In the genomic region with DNA sequence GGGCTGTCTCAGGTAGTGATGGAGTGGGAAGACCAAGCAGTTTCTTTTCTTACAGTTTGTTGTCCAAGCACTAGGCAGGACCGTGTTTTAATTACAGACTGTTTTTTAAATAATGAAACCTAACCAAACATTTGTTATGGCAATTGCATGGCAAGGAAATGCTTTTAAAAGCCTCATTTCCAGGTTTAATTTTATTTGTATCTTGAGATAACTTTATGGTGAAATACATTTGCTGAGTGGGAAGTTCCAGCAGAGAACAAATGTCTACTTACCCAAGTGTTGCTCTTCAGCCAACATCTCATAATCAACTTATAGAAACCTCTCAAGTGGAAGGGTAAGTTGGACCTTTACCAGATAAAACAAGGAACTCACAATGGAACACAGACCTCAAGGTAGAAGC, we compare ENCODE assay signal across 26 cellular contexts. TPM values are rescaled to one million over a fixed set of nuclear protein-coding genes. Genes with fewer than 3 reads are reported as not detected.
"Had no signal": no experiment of that assay in that cellular context is flagged by ENCODE, and none has a peak within 500 bp of the region (broad histone marks: within the 10 kb centered on the region; RNA-seq: fewer than 3 reads in every experiment).

No MANE protein-coding gene starts in this region.

- H3K36me3 Mint-ChIP-seq: activated naive CD4-positive, alpha-beta T cell treated with anti-CD3 and anti-CD28 coated beads, Interleukin-2, amount 10 ng/mL, durations not matched to agents 7 days and 5 days; memory B cell; stimulated activated effector memory CD8-positive, alpha-beta T cell treated with anti-CD3 and anti-CD28 coated beads, Interleukin-12 subunit alpha, Interleukin-12 subunit beta, amount 100 ng/mL, for 72 hours had no signal

- H3K9ac ChIP-seq: parathyroid adenoma had no signal

- H3K36me3 ChIP-seq: breast epithelium, colonic mucosa, esophagus squamous epithelium, gastroesophageal sphincter, tibial artery had no signal

- H3K4me1 Mint-ChIP-seq: activated CD4-positive, alpha-beta memory T cell treated with anti-CD3 and anti-CD28 coated beads, Interleukin-2, amount 10 ng/mL, durations not matched to agents 7 days and 5 days; activated CD4-positive, alpha-beta T cell treated with anti-CD3 and anti-CD28 coated beads, Interleukin-2, amount 10 ng/mL, durations not matched to agents 24 days and 14 days; activated naive CD4-positive, alpha-beta T cell treated with anti-CD3 and anti-CD28 coated beads, Interleukin-2, amount 10 ng/mL, durations not matched to agents 7 days and 5 days; stimulated activated effector memory CD8-positive, alpha-beta T cell treated with anti-CD3 and anti-CD28 coated beads, Interleukin-12 subunit alpha, Interleukin-12 subunit beta, amount 100 ng/mL, for 72 hours; stimulated activated naive CD8-positive, alpha-beta T cell treated with anti-CD3 and anti-CD28 coated beads, Interleukin-15, amount 100 ng/mL, for 72 hours had no signal

- H3K4me3 Mint-ChIP-seq: activated CD4-positive, alpha-beta memory T cell treated with anti-CD3 and anti-CD28 coated beads, Interleukin-2, amount 10 ng/mL, durations not matched to agents 7 days and 5 days; activated CD4-positive, alpha-beta T cell treated with anti-CD3 and anti-CD28 coated beads, Interleukin-2, amount 10 ng/mL, durations not matched to agents 24 days and 14 days; activated naive CD4-positive, alpha-beta T cell treated with anti-CD3 and anti-CD28 coated beads, Interleukin-2, amount 10 ng/mL, durations not matched to agents 7 days and 5 days; effector memory CD8-positive, alpha-beta T cell; memory B cell; stimulated activated effector memory CD8-positive, alpha-beta T cell treated with anti-CD3 and anti-CD28 coated beads, Interleukin-12 subunit alpha, Interleukin-12 subunit beta, amount 100 ng/mL, for 72 hours; stimulated activated naive CD8-positive, alpha-beta T cell treated with anti-CD3 and anti-CD28 coated beads, Interleukin-15, amount 100 ng/mL, for 72 hours had no signal

- H3K27ac ChIP-seq: breast epithelium, colonic mucosa, dorsolateral prefrontal cortex, esophagus squamous epithelium, gastroesophageal sphincter, parathyroid adenoma had no signal

- ATAC-seq: activated CD4-positive, CD25-positive, alpha-beta regulatory T cell treated with anti-CD3 and anti-CD28 coated beads, Interleukin-2, amount 50 U/mL, for 24 hours; effector memory CD8-positive, alpha-beta T cell; gastroesophageal sphincter; mucosa of descending colon; sciatic nerve; stimulated activated effector memory CD8-positive, alpha-beta T cell treated with anti-CD3 and anti-CD28 coated beads, Interleukin-12 subunit alpha, Interleukin-12 subunit beta, amount 100 ng/mL, for 72 hours; stimulated activated naive CD8-positive, alpha-beta T cell treated with anti-CD3 and anti-CD28 coated beads, Interleukin-15, amount 100 ng/mL, for 72 hours had no signal

- DNase-seq: activated CD4-positive, alpha-beta memory T cell treated with anti-CD3 and anti-CD28 coated beads, Interleukin-2, amount 10 ng/mL, durations not matched to agents 7 days and 5 days; activated CD4-positive, alpha-beta T cell treated with anti-CD3 and anti-CD28 coated beads, Interleukin-2, amount 10 ng/mL, durations not matched to agents 24 days and 14 days; activated effector memory CD4-positive, alpha-beta T cell treated with anti-CD3 and anti-CD28 coated beads, Interleukin-2, amount 50 U/mL, for 16 hours; activated naive CD4-positive, alpha-beta T cell treated with anti-CD3 and anti-CD28 coated beads, Interleukin-2, amount 10 ng/mL, durations not matched to agents 7 days and 5 days; activated T-cell treated with anti-CD3 and anti-CD28 coated beads for 4 hours; anterior cingulate cortex; colonic mucosa; dorsolateral prefrontal cortex; effector memory CD8-positive, alpha-beta T cell; esophagus squamous epithelium; head of caudate nucleus; hypothalamus; mucosa of descending colon; nucleus accumbens; small intestine; stimulated activated CD4-positive, alpha-beta T cell treated with anti-CD3 and anti-CD28 coated beads, Interleukin-2, amount 100 ng/mL, for 24 hours; stimulated activated naive CD8-positive, alpha-beta T cell treated with anti-CD3 and anti-CD28 coated beads, Interleukin-15, amount 100 ng/mL, for 72 hours; tibial artery had no signal

- FAIRE-seq: small intestine had no signal

- H3K9me3 ChIP-seq: breast epithelium, colonic mucosa, esophagus squamous epithelium, gastroesophageal sphincter, mucosa of descending colon, tibial artery had no signal

- H3K27me3 Mint-ChIP-seq: memory B cell; stimulated activated naive CD8-positive, alpha-beta T cell treated with anti-CD3 and anti-CD28 coated beads, Interleukin-15, amount 100 ng/mL, for 72 hours had no signal

- H3K27ac Mint-ChIP-seq: activated CD4-positive, alpha-beta memory T cell treated with anti-CD3 and anti-CD28 coated beads, Interleukin-2, amount 10 ng/mL, durations not matched to agents 7 days and 5 days; activated CD4-positive, alpha-beta T cell treated with anti-CD3 and anti-CD28 coated beads, Interleukin-2, amount 10 ng/mL, durations not matched to agents 24 days and 14 days; activated naive CD4-positive, alpha-beta T cell treated with anti-CD3 and anti-CD28 coated beads, Interleukin-2, amount 10 ng/mL, durations not matched to agents 7 days and 5 days; effector memory CD8-positive, alpha-beta T cell; memory B cell; stimulated activated effector memory CD8-positive, alpha-beta T cell treated with anti-CD3 and anti-CD28 coated beads, Interleukin-12 subunit alpha, Interleukin-12 subunit beta, amount 100 ng/mL, for 72 hours; stimulated activated naive CD8-positive, alpha-beta T cell treated with anti-CD3 and anti-CD28 coated beads, Interleukin-15, amount 100 ng/mL, for 72 hours had no signal

- H3K9me3 Mint-ChIP-seq: activated CD4-positive, alpha-beta memory T cell treated with anti-CD3 and anti-CD28 coated beads, Interleukin-2, amount 10 ng/mL, durations not matched to agents 7 days and 5 days; activated CD4-positive, alpha-beta T cell treated with anti-CD3 and anti-CD28 coated beads, Interleukin-2, amount 10 ng/mL, durations not matched to agents 24 days and 14 days; activated naive CD4-positive, alpha-beta T cell treated with anti-CD3 and anti-CD28 coated beads, Interleukin-2, amount 10 ng/mL, durations not matched to agents 7 days and 5 days; effector memory CD8-positive, alpha-beta T cell; memory B cell; stimulated activated effector memory CD8-positive, alpha-beta T cell treated with anti-CD3 and anti-CD28 coated beads, Interleukin-12 subunit alpha, Interleukin-12 subunit beta, amount 100 ng/mL, for 72 hours; stimulated activated naive CD8-positive, alpha-beta T cell treated with anti-CD3 and anti-CD28 coated beads, Interleukin-15, amount 100 ng/mL, for 72 hours had no signal

- H3K4me3 ChIP-seq: breast epithelium, colonic mucosa, dorsolateral prefrontal cortex, esophagus squamous epithelium, gastroesophageal sphincter, mucosa of descending colon, tibial artery had no signal

- H3K27me3 ChIP-seq: breast epithelium, colonic mucosa, dorsolateral prefrontal cortex, gastroesophageal sphincter, tibial artery had no signal

- H3K79me2 ChIP-seq: parathyroid adenoma had no signal

- H3K4me1 ChIP-seq: breast epithelium, colonic mucosa, esophagus squamous epithelium, gastroesophageal sphincter had no signal

RNA-seq across cellular contexts. Expression of a gene that starts 11.8 kb away (rescaled TPM):
- total RNA-seq: T-helper 2 cell treated with Interferon-gamma antibody and Interleukin-4, amounts not matched to agents 100 ng/mL and 5 ng/mL, for 36 hours had no signal
